ENCODE assay signal across 31 cellular contexts in genomic region chr1:85815906-85816305, GRCh38.
"Had no signal": no experiment of that assay in that cellular context is flagged by ENCODE, and none has a peak within 500 bp of the region (broad histone marks: within the 10 kb centered on the region; RNA-seq: fewer than 3 reads in every experiment).

No MANE protein-coding gene starts in this region.

- H3K27me3 Mint-ChIP-seq: activated naive CD8-positive, alpha-beta T cell; effector memory CD8-positive, alpha-beta T cell; stimulated activated naive CD8-positive, alpha-beta T cell treated with anti-CD3 and anti-CD28 coated beads, Interleukin-15, Interleukin-2, amounts not matched to agents 100 ng/mL and 50 ng/mL, for 24 hours had no signal

- H3K4me1 ChIP-seq: ascending aorta, foreskin keratinocyte, lower lobe of right lung, neural progenitor cell, parathyroid adenoma, upper lobe of left lung, vagina had no signal

- H3K9me3 Mint-ChIP-seq: neural progenitor cell; stimulated activated effector memory CD8-positive, alpha-beta T cell treated with anti-CD3 and anti-CD28 coated beads, Interleukin-12 subunit alpha, Interleukin-12 subunit beta, amount 100 ng/mL, for 72 hours; stimulated activated naive CD8-positive, alpha-beta T cell treated with anti-CD3 and anti-CD28 coated beads, Interleukin-15, Interleukin-2, amounts not matched to agents 100 ng/mL and 50 ng/mL, for 24 hours; T-helper 1 cell treated with Interleukin-12 subunit alpha and Interleukin-12 subunit beta and Interleukin-4 antibody, amounts not matched to agents 30 μg/mL and 1 μg/mL, for 36 hours had no signal

- H3K4me1 Mint-ChIP-seq: natural killer cell; neural progenitor cell; stimulated activated effector memory CD8-positive, alpha-beta T cell treated with anti-CD3 and anti-CD28 coated beads, Interleukin-12 subunit alpha, Interleukin-12 subunit beta, amount 100 ng/mL, for 72 hours had no signal

- H3K36me3 ChIP-seq: ascending aorta, brain microvascular endothelial cell, lower lobe of right lung, neural progenitor cell, upper lobe of left lung, vagina, WERI-Rb-1 had no signal

- H3K9ac ChIP-seq: neural progenitor cell, parathyroid adenoma had no signal

- H3K4me3 ChIP-seq: ascending aorta, lower lobe of right lung, neural progenitor cell, skin epidermis, upper lobe of left lung, vagina had no signal

- H3K27ac Mint-ChIP-seq: activated naive CD8-positive, alpha-beta T cell; effector memory CD8-positive, alpha-beta T cell; natural killer cell; neural progenitor cell; stimulated activated effector memory CD8-positive, alpha-beta T cell treated with anti-CD3 and anti-CD28 coated beads, Interleukin-12 subunit alpha, Interleukin-12 subunit beta, amount 100 ng/mL, for 72 hours; stimulated activated naive CD8-positive, alpha-beta T cell treated with anti-CD3 and anti-CD28 coated beads, Interleukin-15, Interleukin-2, amounts not matched to agents 100 ng/mL and 50 ng/mL, for 24 hours; T-helper 1 cell treated with Interleukin-12 subunit alpha and Interleukin-12 subunit beta and Interleukin-4 antibody, amounts not matched to agents 30 μg/mL and 1 μg/mL, for 36 hours had no signal

- H3K36me3 Mint-ChIP-seq: activated naive CD8-positive, alpha-beta T cell; natural killer cell; neural progenitor cell; stimulated activated effector memory CD8-positive, alpha-beta T cell treated with anti-CD3 and anti-CD28 coated beads, Interleukin-12 subunit alpha, Interleukin-12 subunit beta, amount 100 ng/mL, for 72 hours had no signal

- H2AFZ ChIP-seq: neural progenitor cell, parathyroid adenoma had no signal

- H3K9me3 ChIP-seq: ascending aorta, lower lobe of right lung, upper lobe of left lung, vagina had no signal

- H3K4me3 Mint-ChIP-seq: activated naive CD8-positive, alpha-beta T cell; effector memory CD8-positive, alpha-beta T cell; natural killer cell; neural progenitor cell; stimulated activated effector memory CD8-positive, alpha-beta T cell treated with anti-CD3 and anti-CD28 coated beads, Interleukin-12 subunit alpha, Interleukin-12 subunit beta, amount 100 ng/mL, for 72 hours; stimulated activated naive CD8-positive, alpha-beta T cell treated with anti-CD3 and anti-CD28 coated beads, Interleukin-15, Interleukin-2, amounts not matched to agents 100 ng/mL and 50 ng/mL, for 24 hours; T-helper 1 cell treated with Interleukin-12 subunit alpha and Interleukin-12 subunit beta and Interleukin-4 antibody, amounts not matched to agents 30 μg/mL and 1 μg/mL, for 36 hours had no signal

- ATAC-seq: activated CD4-positive, CD25-positive, alpha-beta regulatory T cell treated with anti-CD3 and anti-CD28 coated beads, Interleukin-2, amount 50 U/mL, for 24 hours; effector memory CD8-positive, alpha-beta T cell; foreskin keratinocyte; lower lobe of right lung; natural killer cell; sciatic nerve; stimulated activated effector memory CD8-positive, alpha-beta T cell treated with anti-CD3 and anti-CD28 coated beads, Interleukin-12 subunit alpha, Interleukin-12 subunit beta, amount 100 ng/mL, for 72 hours had no signal

- H3K79me2 ChIP-seq: parathyroid adenoma had no signal

- DNase-seq: activated CD4-positive, alpha-beta T cell treated with anti-CD3 and anti-CD28 coated beads for 48 hours; activated CD4-positive, alpha-beta T cell treated with anti-CD3 and anti-CD28 coated beads, Interleukin-2, amount 50 U/mL, for 48 hours; activated CD8-positive, alpha-beta memory T cell treated with anti-CD3 and anti-CD28 coated beads for 24 hours; activated effector memory CD4-positive, alpha-beta T cell treated with Interleukin-2 at 50 U/mL for 16 hours; activated naive CD4-positive, alpha-beta T cell treated with Interleukin-2 at 50 U/mL for 16 hours; brain microvascular endothelial cell; caudate nucleus; cortex of kidney; effector memory CD8-positive, alpha-beta T cell; erythroblast; foreskin keratinocyte; lower lobe of right lung; mesendoderm; natural killer cell; occipital lobe; stimulated activated CD4-positive, alpha-beta T cell treated with anti-CD3 and anti-CD28 coated beads, Interleukin-12 subunit alpha, Interleukin-12 subunit beta, amount 100 ng/mL, for 4 hours; stimulated activated CD4-positive, alpha-beta T cell treated with anti-CD3 and anti-CD28 coated beads, Interleukin-4, amount 100 ng/mL, for 1 hour; T-helper 9 cell; upper lobe of left lung; WERI-Rb-1 had no signal

- H3K27ac ChIP-seq: ascending aorta, brain microvascular endothelial cell, foreskin keratinocyte, lower lobe of right lung, neural progenitor cell, parathyroid adenoma, skin epidermis, upper lobe of left lung, vagina, WERI-Rb-1 had no signal

- H3K4me2 ChIP-seq: neural progenitor cell had no signal

- H3K27me3 ChIP-seq: ascending aorta, brain microvascular endothelial cell, neural progenitor cell, upper lobe of left lung, vagina had no signal
